8 cellular contexts compared by ENCODE assay signal in the genomic region with DNA sequence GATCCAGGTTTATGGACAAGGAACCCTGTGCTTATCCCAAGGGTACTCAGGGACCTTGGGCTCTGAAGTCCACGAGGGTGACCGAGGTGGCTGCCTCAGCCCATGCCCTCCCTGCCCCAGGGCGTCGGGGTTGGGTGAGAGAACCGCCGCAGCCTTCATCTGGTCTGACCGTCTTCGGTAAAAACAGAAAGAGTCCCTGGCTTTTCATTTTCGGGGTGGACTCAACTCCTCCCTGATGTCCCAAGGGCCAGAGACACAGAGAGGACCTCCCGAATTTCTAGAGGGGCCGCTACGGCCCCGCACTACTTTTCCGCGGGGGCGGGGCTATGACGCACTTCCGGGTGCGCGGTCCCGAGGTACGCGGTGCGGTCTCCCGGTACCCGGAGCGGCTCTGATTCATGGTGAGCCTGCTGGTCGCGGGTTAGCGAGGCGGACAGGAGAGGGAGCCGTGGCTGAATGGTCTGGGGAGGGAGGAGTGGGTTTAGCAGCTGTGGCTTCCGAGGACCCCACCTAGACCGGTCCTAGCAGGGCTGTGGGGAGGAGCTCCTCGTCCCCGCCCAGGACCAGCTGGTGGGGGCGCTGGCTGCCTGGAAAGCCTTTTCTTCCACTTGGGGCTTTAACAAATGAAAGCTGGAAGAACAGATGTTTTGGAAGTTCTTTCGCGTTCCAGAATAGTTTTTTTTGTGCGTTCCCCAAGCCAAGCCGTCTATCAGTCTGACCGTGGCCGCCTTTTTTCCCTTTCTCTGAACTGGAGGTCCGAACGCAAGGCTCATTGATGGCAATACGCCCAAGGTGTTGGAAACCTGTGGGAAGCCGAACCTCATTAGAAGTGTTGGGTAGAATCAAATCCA. TPM values are rescaled to one million over a fixed set of nuclear protein-coding genes. Genes with fewer than 3 reads are reported as not detected.
DNase-seq lines count a peak whose midpoint lies in the region; ATAC-seq and TF ChIP-seq lines count a peak whose summit lies in the region.

A gene (plus strand): TSS at position 334 of the 851 bp plus-strand sequence. CDS start 7,233 bp downstream, outside the sequence.

- DNase-seq in DMS53 treated with DMSO at 0.1 percent for 48 hours (lab: John Stamatoyannopoulos, UW; ENCODE audit: unreplicated experiment) (peak; percentile 74), KBM-7 (peak; percentile 86), RKO (ENCODE audit: low spot score) (peak; percentile 92), fibroblast of pulmonary artery (ENCODE audit: low read depth) (peak; percentile 84)
- peak; percentile 77 for DNase-seq in activated T-helper 9 cell treated with anti-CD3 and anti-CD28 coated beads, Interleukin-2, amount 50 U/mL, for 16 hours (ENCODE audit: low read depth)
- peak; percentile 82 for DNase-seq in natural killer cell treated with Interleukin-12 subunit alpha and Interleukin-12 subunit beta and Interleukin-15 and Interleukin-18, amount 100 ng/mL, for 72 hours (ENCODE audit: low spot score)
- peak; percentile 77 for DNase-seq in stimulated activated naive CD4-positive, alpha-beta T cell treated with Interleukin-2 at 50 U/mL for 16 hours (lab: John Stamatoyannopoulos, UW)

- no peaks in the 10 kb centered on the region for H3K9me3 Mint-ChIP-seq in natural killer cell treated with Interleukin-12 subunit alpha and Interleukin-12 subunit beta and Interleukin-15 and Interleukin-18, amount 100 ng/mL, for 72 hours

- no peak for TF ChIP-seq CTCF in fibroblast of pulmonary artery (IDR thresholded peaks at IDR 0.05; ENCODE audit: low read length, missing control alignments)

- ATAC-seq in GM21576 (IDR thresholded peaks at IDR 0.05; ENCODE audit: unreplicated experiment): peak; percentile 78
- ATAC-seq in natural killer cell treated with Interleukin-12 subunit alpha and Interleukin-12 subunit beta and Interleukin-15 and Interleukin-18, amount 100 ng/mL, for 72 hours: peak; percentile 97

- H3K4me1 Mint-ChIP-seq in natural killer cell treated with Interleukin-12 subunit alpha and Interleukin-12 subunit beta and Interleukin-15 and Interleukin-18, amount 100 ng/mL, for 72 hours (ENCODE audit: low read depth in 2 of 2): peaks cover 7 to 19% of the 10 kb centered on the region in 2 donors

- H3K4me3 Mint-ChIP-seq in natural killer cell treated with Interleukin-12 subunit alpha and Interleukin-12 subunit beta and Interleukin-15 and Interleukin-18, amount 100 ng/mL, for 72 hours: peak within 1 kb of the TSS; percentile 87

- H3K4me3 ChIP-seq in fibroblast of pulmonary artery (replicated peaks; ENCODE audit: low read depth, low read length): peak within 1 kb of the TSS; percentile 96

- H3K36me3 Mint-ChIP-seq in natural killer cell treated with Interleukin-12 subunit alpha and Interleukin-12 subunit beta and Interleukin-15 and Interleukin-18, amount 100 ng/mL, for 72 hours: no peaks in the 10 kb centered on the region

- H3K27ac Mint-ChIP-seq in natural killer cell treated with Interleukin-12 subunit alpha and Interleukin-12 subunit beta and Interleukin-15 and Interleukin-18, amount 100 ng/mL, for 72 hours: peak within 1 kb of the TSS; percentile 70 to 93

- in situ Hi-C loops in KBM-7 (cut with MboI; ENCODE audit: low pct_unique_long_range_greater_than_20kb, low sequenced_read_pairs): no loop called here

- H3K27me3 Mint-ChIP-seq in natural killer cell treated with Interleukin-12 subunit alpha and Interleukin-12 subunit beta and Interleukin-15 and Interleukin-18, amount 100 ng/mL, for 72 hours: no peaks in the 10 kb centered on the region

RNA-seq across cellular contexts. Expression of the gene that starts here (rescaled TPM):
- total RNA-seq in natural killer cell treated with Interleukin-12 subunit alpha and Interleukin-12 subunit beta and Interleukin-15 and Interleukin-18, amount 100 ng/mL, for 72 hours: 10 to 100 TPM in 1 of 2 donors, 1 to 10 TPM in 1; 8.7 to 11.0 TPM

Comparison
In these comparisons a context has a peak if more than half of its experiments do, and no peak if none do; other contexts are left out.
1. Peak in every context shown above with its lines: DNase-seq, ATAC-seq and H3K4me3 ChIP-seq.